13 cellular contexts compared by ENCODE assay signal in genomic region chr12:65100140-65100539, GRCh38. TPM values are rescaled to one million over a fixed set of nuclear protein-coding genes. Genes with fewer than 3 reads are reported as not detected.
DNase-seq lines count a peak whose midpoint lies in the region; ATAC-seq, FAIRE-seq and TF ChIP-seq lines count a peak whose summit lies in the region.
"Had no signal": no experiment of that assay in that cellular context is flagged by ENCODE, and none has a peak within 500 bp of the region (broad histone marks: within the 10 kb centered on the region; RNA-seq: fewer than 3 reads in every experiment).

No MANE protein-coding gene starts in this region.

- peak; percentile 39 for DNase-seq in Calu3
- DNase-seq in HuH-7 (ENCODE audit: low spot score), result peak; percentile 30
- DNase-seq in astrocyte (ENCODE audit: low read depth), result no peak
- no peak for DNase-seq in kidney
- DNase-seq in stimulated activated CD4-positive, alpha-beta T cell treated with anti-CD3 and anti-CD28 coated beads, Interleukin-2, amount 100 ng/mL, for 24 hours, result no peak
- DNase-seq in AG08396 (ENCODE audit: low spot score), result no peak
- no peak for DNase-seq in activated CD4-positive, alpha-beta memory T cell treated with anti-CD3 and anti-CD28 coated beads, Interleukin-2, amount 10 ng/mL, durations not matched to agents 7 days and 5 days
- DNase-seq: activated naive CD4-positive, alpha-beta T cell; DMS79 treated with DMSO at 0.1 percent for 48 hours; hypothalamus; NCI-H1436 treated with DMSO at 0.1 percent for 48 hours; stimulated activated CD4-positive, alpha-beta T cell treated with anti-CD3 and anti-CD28 coated beads, Interleukin-12 subunit alpha, Interleukin-12 subunit beta, amount 100 ng/mL, for 4 hours had no signal

- H3K27ac ChIP-seq in astrocyte (ENCODE audit: low read depth, low read length), result no peak overlapping the region
- H3K27ac ChIP-seq in kidney (ENCODE audit: low read depth in 2 of 2, low read length in 2 of 2), result no peak overlapping the region

- no peak overlapping the region for H3K27ac Mint-ChIP-seq in Calu3 (ENCODE audit: unreplicated experiment)
- no peak overlapping the region for H3K27ac Mint-ChIP-seq in astrocyte (ENCODE audit: unreplicated experiment)
- H3K27ac Mint-ChIP-seq in activated CD4-positive, alpha-beta memory T cell treated with anti-CD3 and anti-CD28 coated beads, Interleukin-2, amount 10 ng/mL, durations not matched to agents 7 days and 5 days, result no peak overlapping the region

- peaks cover 7% of the 10 kb centered on the region for H3K27me3 ChIP-seq in astrocyte (ENCODE audit: insufficient read depth, low read length)

- no TSS peak for BruUV-seq in Calu3 (replicated peaks; lab: Mats Ljungman, UMichigan)

- H3K27me3 Mint-ChIP-seq in Calu3 (ENCODE audit: unreplicated experiment), result peaks cover 13% of the 10 kb centered on the region
- H3K27me3 Mint-ChIP-seq in astrocyte (ENCODE audit: low read depth, unreplicated experiment), result peaks cover 8% of the 10 kb centered on the region
- peaks cover 40% of the 10 kb centered on the region for H3K27me3 Mint-ChIP-seq in activated CD4-positive, alpha-beta memory T cell treated with anti-CD3 and anti-CD28 coated beads, Interleukin-2, amount 10 ng/mL, durations not matched to agents 7 days and 5 days

- intact Hi-C loops in Calu3 (cut with micrococcal nuclease; ENCODE audit: unreplicated experiment), result loop anchor here (1.0 kb wide), 1 partner anchor 209 kb away; no protein-coding TSS in a partner anchor
- intact Hi-C loops in kidney (cut with DNase I), result no loop called here

- CTCF ChIA-PET in Calu3 (lab: Charles Lee), result no interaction called here
- CTCF ChIA-PET in activated CD4-positive, alpha-beta memory T cell treated with anti-CD3 and anti-CD28 coated beads, Interleukin-2, amount 10 ng/mL, durations not matched to agents 7 days and 5 days (lab: Charles Lee), result no interaction called here

- H3K36me3 Mint-ChIP-seq in Calu3 (ENCODE audit: insufficient read depth, unreplicated experiment), result no peaks in the 10 kb centered on the region
- no peaks in the 10 kb centered on the region for H3K36me3 Mint-ChIP-seq in astrocyte (ENCODE audit: low read depth, unreplicated experiment)
- no peaks in the 10 kb centered on the region for H3K36me3 Mint-ChIP-seq in activated CD4-positive, alpha-beta memory T cell treated with anti-CD3 and anti-CD28 coated beads, Interleukin-2, amount 10 ng/mL, durations not matched to agents 7 days and 5 days (ENCODE audit: low read depth)

- ATAC-seq in HG03378 (IDR thresholded peaks at IDR 0.05; ENCODE audit: unreplicated experiment), result no peak

- H3K36me3 ChIP-seq in astrocyte (ENCODE audit: insufficient read depth, low read length), result no peaks in the 10 kb centered on the region
- no peaks in the 10 kb centered on the region for H3K36me3 ChIP-seq in kidney (ENCODE audit: control insufficient read depth in 1 of 2, insufficient read depth in 2 of 2, low read length in 2 of 2)

- no peak overlapping the region for H3K4me3 ChIP-seq in astrocyte (ENCODE audit: insufficient read depth, low read depth, low read length)
- no peak overlapping the region for H3K4me3 ChIP-seq in kidney (ENCODE audit: low read length in 2 of 2)

- H3K4me3 Mint-ChIP-seq in Calu3 (ENCODE audit: low read depth, unreplicated experiment) (no peak overlapping the region), astrocyte (ENCODE audit: unreplicated experiment) (no peak overlapping the region)
- H3K4me3 Mint-ChIP-seq in activated CD4-positive, alpha-beta memory T cell treated with anti-CD3 and anti-CD28 coated beads, Interleukin-2, amount 10 ng/mL, durations not matched to agents 7 days and 5 days, result no peak overlapping the region

- no peaks in the 10 kb centered on the region for H3K9me3 Mint-ChIP-seq in Calu3 (ENCODE audit: low read depth, unreplicated experiment)
- H3K9me3 Mint-ChIP-seq in astrocyte (ENCODE audit: unreplicated experiment), result no peaks in the 10 kb centered on the region
- H3K9me3 Mint-ChIP-seq in activated CD4-positive, alpha-beta memory T cell treated with anti-CD3 and anti-CD28 coated beads, Interleukin-2, amount 10 ng/mL, durations not matched to agents 7 days and 5 days, result no peaks in the 10 kb centered on the region

- H3K4me1 Mint-ChIP-seq in Calu3 (ENCODE audit: low read depth, unreplicated experiment), result no peaks in the 10 kb centered on the region
- no peaks in the 10 kb centered on the region for H3K4me1 Mint-ChIP-seq in astrocyte (ENCODE audit: low read depth, unreplicated experiment)
- H3K4me1 Mint-ChIP-seq in activated CD4-positive, alpha-beta memory T cell treated with anti-CD3 and anti-CD28 coated beads, Interleukin-2, amount 10 ng/mL, durations not matched to agents 7 days and 5 days, result no peaks in the 10 kb centered on the region

- no peak overlapping the region for H3K4me2 ChIP-seq in astrocyte (ENCODE audit: low read length)

- H3K9ac ChIP-seq in astrocyte (ENCODE audit: low read length) (no peak overlapping the region), kidney (ENCODE audit: low read length in 2 of 2) (no peak overlapping the region)

- no peaks in the 10 kb centered on the region for H3K79me2 ChIP-seq in astrocyte (ENCODE audit: insufficient read depth, low read length)

- no peak for FAIRE-seq in astrocyte (lab: Jason Lieb, UNC)
- no peak for FAIRE-seq in kidney (lab: Jason Lieb, UNC)

- POLR2A ChIA-PET in activated CD4-positive, alpha-beta memory T cell treated with anti-CD3 and anti-CD28 coated beads, Interleukin-2, amount 10 ng/mL, durations not matched to agents 7 days and 5 days (lab: Charles Lee), result no interaction called here

- no peaks in the 10 kb centered on the region for H4K20me1 ChIP-seq in astrocyte (ENCODE audit: insufficient read depth, low read length)

- TF ChIP-seq CTCF in Calu3 (IDR thresholded peaks at IDR 0.05; ENCODE audit: unreplicated experiment) (peak; percentile 27), astrocyte (IDR thresholded peaks at IDR 0.05; ENCODE audit: insufficient read depth, low read depth, low read length) (peak; percentile 26), kidney (IDR thresholded peaks at IDR 0.05; ENCODE audit: borderline replicate concordance, extremely low read depth, insufficient read depth) (peak; percentile 42)

- H3K9me3 ChIP-seq in astrocyte (ENCODE audit: insufficient read depth, low read depth, low read length) (no peaks in the 10 kb centered on the region), kidney (ENCODE audit: control insufficient read depth in 1 of 2, low read length in 2 of 2) (no peaks in the 10 kb centered on the region)

- no peak overlapping the region for H2AFZ ChIP-seq in astrocyte (ENCODE audit: low read depth, low read length)

- H3K4me1 ChIP-seq in astrocyte (ENCODE audit: insufficient read depth, low read length) (no peaks in the 10 kb centered on the region), kidney (ENCODE audit: control insufficient read depth in 1 of 2, insufficient read depth in 1 of 2, low read depth in 1 of 2, low read length in 2 of 2) (no peaks in the 10 kb centered on the region)

RNA-seq across cellular contexts. Expression of gene WIF1, which starts 21.0 kb away (rescaled TPM):
- not detected in 2 replicates for total RNA-seq in Calu3 (2022)
- 0.26 TPM in 1 of 2 replicates, not detected in the other for total RNA-seq in astrocyte
- not detected for total RNA-seq in kidney
- not detected for polyA plus RNA-seq in kidney (ENCODE audit: insufficient read depth, low read depth, low replicate concordance)
- total RNA-seq in activated CD4-positive, alpha-beta memory T cell treated with anti-CD3 and anti-CD28 coated beads, Interleukin-2, amount 10 ng/mL, durations not matched to agents 7 days and 5 days, result not detected

Comparison
In these comparisons a context has a peak if more than half of its experiments do, and no peak if none do; other contexts are left out.
1. DNase-seq: peak in Calu3 (single experiment) and HuH-7 (single experiment); none in astrocyte (single experiment), kidney (single experiment), stimulated activated CD4-positive, alpha-beta T cell treated with anti-CD3 and anti-CD28 coated beads, Interleukin-2, amount 100 ng/mL, for 24 hours (0 of 2), AG08396 (single experiment) and activated CD4-positive, alpha-beta memory T cell treated with anti-CD3 and anti-CD28 coated beads, Interleukin-2, amount 10 ng/mL, durations not matched to agents 7 days and 5 days (single experiment).
2. Peak in every context shown above with its lines, with median percentiles within 50 percentile points of each other: CTCF ChIP-seq.